Comparison of ENCODE assay signal across 16 cellular contexts in the genomic region with DNA sequence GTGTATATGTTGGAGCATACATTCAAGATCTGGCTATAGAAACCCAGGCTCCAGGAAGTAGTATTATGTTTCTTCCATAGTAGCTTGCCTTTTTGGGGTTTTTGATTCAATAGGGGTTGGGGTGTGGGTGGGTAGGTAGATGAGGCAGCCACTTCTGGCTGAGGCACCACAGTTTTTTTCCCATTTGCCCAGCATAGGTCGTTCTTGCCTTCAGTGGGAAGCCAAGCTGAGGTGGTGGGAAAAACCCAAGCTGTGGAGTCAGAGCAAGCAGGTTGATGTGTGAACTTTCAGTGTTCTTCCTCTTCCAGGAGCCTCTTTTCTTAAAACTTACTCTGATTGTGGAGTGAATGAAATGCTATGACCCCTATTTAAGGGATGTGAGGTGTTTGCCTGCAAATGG.
DNase-seq lines count a peak whose midpoint lies in the region; ATAC-seq lines count a peak whose summit lies in the region.
"Had no signal": no experiment of that assay in that cellular context is flagged by ENCODE, and none has a peak within 500 bp of the region (broad histone marks: within the 10 kb centered on the region; RNA-seq: fewer than 3 reads in every experiment).

No MANE protein-coding gene starts in this region.

- H3K4me3 Mint-ChIP-seq in stimulated activated naive CD8-positive, alpha-beta T cell treated with anti-CD3 and anti-CD28 coated beads, Interleukin-15, amount 100 ng/mL, for 72 hours = no peak overlapping the region

- no peaks in the 10 kb centered on the region for H3K9me3 Mint-ChIP-seq in stimulated activated naive CD8-positive, alpha-beta T cell treated with anti-CD3 and anti-CD28 coated beads, Interleukin-15, amount 100 ng/mL, for 72 hours

- peak; percentile 79 for ATAC-seq in stimulated activated naive CD8-positive, alpha-beta T cell treated with anti-CD3 and anti-CD28 coated beads, Interleukin-15, amount 100 ng/mL, for 72 hours
- ATAC-seq: A549 had no signal

- peaks cover 28% of the 10 kb centered on the region for H3K4me1 Mint-ChIP-seq in stimulated activated naive CD8-positive, alpha-beta T cell treated with anti-CD3 and anti-CD28 coated beads, Interleukin-15, amount 100 ng/mL, for 72 hours

- intact Hi-C loops in posterior vena cava (cut with DNase I) = no loop called here

- no peak overlapping the region for H3K27ac Mint-ChIP-seq in stimulated activated naive CD8-positive, alpha-beta T cell treated with anti-CD3 and anti-CD28 coated beads, Interleukin-15, amount 100 ng/mL, for 72 hours

- peak; percentile 25 to 41 for DNase-seq in activated CD4-positive, alpha-beta T cell treated with anti-CD3 and anti-CD28 coated beads, Interleukin-2, amount 50 U/mL, for 48 hours
- no peak for DNase-seq in activated CD4-positive, alpha-beta T cell treated with anti-CD3 and anti-CD28 coated beads for 4 hours
- DNase-seq in stimulated activated CD4-positive, alpha-beta T cell treated with anti-CD3 and anti-CD28 coated beads, Interleukin-12 subunit alpha, Interleukin-12 subunit beta, amount 100 ng/mL, for 24 hours (ENCODE audit: low read depth in 2 of 2) = peak; percentile 11 to 23
- DNase-seq in stimulated activated CD4-positive, alpha-beta T cell treated with anti-CD3 and anti-CD28 coated beads, Interleukin-2, amount 100 ng/mL, for 48 hours = no peak
- peak; percentile 27 for DNase-seq in stimulated activated CD4-positive, alpha-beta T cell treated with anti-CD3 and anti-CD28 coated beads, Interleukin-2, amount 100 ng/mL, for 24 hours
- peak in 1 of 2 donors; percentile 24 for DNase-seq in stimulated activated naive CD8-positive, alpha-beta T cell treated with anti-CD3 and anti-CD28 coated beads, Interleukin-15, amount 100 ng/mL, for 72 hours
- DNase-seq in posterior vena cava (ENCODE audit: low spot score) = no peak
- DNase-seq: C1 segment of cervical spinal cord, DMS79 treated with DMSO at 0.1 percent for 48 hours, H7, NCI-H1092, NCI-H146, NCI-H2081, NCI-H510A, NCI-H774 had no signal

- H3K27me3 Mint-ChIP-seq in stimulated activated naive CD8-positive, alpha-beta T cell treated with anti-CD3 and anti-CD28 coated beads, Interleukin-15, amount 100 ng/mL, for 72 hours = no peaks in the 10 kb centered on the region

Comparison
In these comparisons a context has a peak if more than half of its experiments do, and no peak if none do; other contexts are left out.
1. DNase-seq: peak in activated CD4-positive, alpha-beta T cell treated with anti-CD3 and anti-CD28 coated beads, Interleukin-2, amount 50 U/mL, for 48 hours (2 of 2), stimulated activated CD4-positive, alpha-beta T cell treated with anti-CD3 and anti-CD28 coated beads, Interleukin-12 subunit alpha, Interleukin-12 subunit beta, amount 100 ng/mL, for 24 hours (2 of 2) and stimulated activated CD4-positive, alpha-beta T cell treated with anti-CD3 and anti-CD28 coated beads, Interleukin-2, amount 100 ng/mL, for 24 hours (2 of 2); none in activated CD4-positive, alpha-beta T cell treated with anti-CD3 and anti-CD28 coated beads for 4 hours (0 of 2), stimulated activated CD4-positive, alpha-beta T cell treated with anti-CD3 and anti-CD28 coated beads, Interleukin-2, amount 100 ng/mL, for 48 hours (0 of 2) and posterior vena cava (single experiment).